17 cellular contexts compared by ENCODE assay signal in genomic region chr21:29943885-29944284, GRCh38. TPM values are rescaled to one million over a fixed set of nuclear protein-coding genes. Genes with fewer than 3 reads are reported as not detected.
DNase-seq lines count a peak whose midpoint lies in the region; ATAC-seq and TF ChIP-seq lines count a peak whose summit lies in the region.
"Had no signal": no experiment of that assay in that cellular context is flagged by ENCODE, and none has a peak within 500 bp of the region (broad histone marks: within the 10 kb centered on the region; RNA-seq: fewer than 3 reads in every experiment).

No MANE protein-coding gene starts in this region.

- no peak overlapping the region for H3K27ac Mint-ChIP-seq in activated CD8-positive, alpha-beta memory T cell treated with anti-CD3 and anti-CD28 coated beads, Interleukin-2, amount 10 ng/mL, durations not matched to agents 7 days and 5 days
- H3K27ac Mint-ChIP-seq: dendritic cell treated with granulocyte-macrophage colony-stimulating factor and Interleukin-4, amounts not matched to agents 40 ng/mL and 50 ng/mL, for 4 days; WTC11 had no signal

- no peak overlapping the region for H2AFZ ChIP-seq in GM23248

- no peaks in the 10 kb centered on the region for H3K9me2 ChIP-seq in GM23248 (ENCODE audit: insufficient read depth)

- H3K27ac ChIP-seq in left ventricle myocardium inferior (replicated peaks) = no peak overlapping the region
- no peak overlapping the region for H3K27ac ChIP-seq in GM23248
- H3K27ac ChIP-seq: prostate gland, vagina had no signal

- peaks cover 46% of the 10 kb centered on the region for H3K27me3 ChIP-seq in left ventricle myocardium inferior (ENCODE audit: low read depth)
- peaks cover 34% of the 10 kb centered on the region for H3K27me3 ChIP-seq in GM23248 (replicated peaks; ENCODE audit: insufficient read depth)
- H3K27me3 ChIP-seq: vagina had no signal

- WGBS in GM23248 (ENCODE audit: low coverage in 1 of 2, low lambda C conversion rate in 2 of 2, missing lambda C conversion rate in 2 of 2), 2 experiments = 42 to 58% methylated on average over 4 of the region's 4 CpGs

- no peaks in the 10 kb centered on the region for H3F3A ChIP-seq in GM23248 (ENCODE audit: insufficient read depth)

- CTCF ChIA-PET in activated CD8-positive, alpha-beta memory T cell treated with anti-CD3 and anti-CD28 coated beads, Interleukin-2, amount 10 ng/mL, durations not matched to agents 7 days and 5 days (lab: Charles Lee) = no interaction called here

- H3K4me3 ChIP-seq in left ventricle myocardium inferior (no peak overlapping the region), fibroblast of mammary gland (ENCODE audit: control insufficient read depth, low read depth, low read length) (no peak overlapping the region), GM23248 (no peak overlapping the region)
- H3K4me3 ChIP-seq: prostate gland, vagina had no signal

- no peak overlapping the region for H3K4me3 Mint-ChIP-seq in activated CD8-positive, alpha-beta memory T cell treated with anti-CD3 and anti-CD28 coated beads, Interleukin-2, amount 10 ng/mL, durations not matched to agents 7 days and 5 days
- H3K4me3 Mint-ChIP-seq: dendritic cell treated with granulocyte-macrophage colony-stimulating factor and Interleukin-4, amounts not matched to agents 40 ng/mL and 50 ng/mL, for 4 days; WTC11 had no signal

- H3K4me2 ChIP-seq in GM23248 (ENCODE audit: unreplicated experiment) = no peak overlapping the region

- H3K9me3 ChIP-seq in left ventricle myocardium inferior (replicated peaks) = no peaks in the 10 kb centered on the region
- H3K9me3 ChIP-seq in GM23248 (ENCODE audit: low read depth) = no peaks in the 10 kb centered on the region
- H3K9me3 ChIP-seq: prostate gland, vagina had no signal

- in situ Hi-C loops in SK-MEL-5 (cut with HindIII; ENCODE audit: low pct_unique_long_range_greater_than_20kb, low sequenced_read_pairs) (no loop called here), GM23248 (cut with MboI) (no loop called here)

- TF ChIP-seq CTCF in left ventricle myocardium inferior (IDR thresholded peaks at IDR 0.05; ENCODE audit: borderline replicate concordance) (peak; percentile 30), fibroblast of mammary gland (conservative IDR thresholded peaks at IDR 0.05; ENCODE audit: control insufficient read depth, insufficient read depth, low read depth, low read length) (peak; percentile 27)

- H3K9me3 Mint-ChIP-seq in activated CD8-positive, alpha-beta memory T cell treated with anti-CD3 and anti-CD28 coated beads, Interleukin-2, amount 10 ng/mL, durations not matched to agents 7 days and 5 days (ENCODE audit: low read depth) = peaks cover 6% of the 10 kb centered on the region
- H3K9me3 Mint-ChIP-seq: dendritic cell treated with granulocyte-macrophage colony-stimulating factor and Interleukin-4, amounts not matched to agents 40 ng/mL and 50 ng/mL, for 4 days; WTC11 had no signal

- peaks cover 3% of the 10 kb centered on the region for H3K36me3 Mint-ChIP-seq in activated CD8-positive, alpha-beta memory T cell treated with anti-CD3 and anti-CD28 coated beads, Interleukin-2, amount 10 ng/mL, durations not matched to agents 7 days and 5 days
- H3K36me3 Mint-ChIP-seq: WTC11 had no signal

- intact Hi-C loops in left ventricle myocardium inferior (cut with micrococcal nuclease) (no loop called here), left ventricle myocardium superior (cut with micrococcal nuclease) (no loop called here)

- no peaks in the 10 kb centered on the region for H4K20me1 ChIP-seq in GM23248 (ENCODE audit: insufficient read depth)

- DNase-seq in left ventricle myocardium inferior (no peak), left ventricle myocardium superior (no peak), SK-MEL-5 (ENCODE audit: low read depth, low spot score) (peak; percentile 41), fibroblast of mammary gland (ENCODE audit: low read depth) (peak; percentile 2), AG20443 (ENCODE audit: low spot score) (no peak), GM23248 (no peak)
- DNase-seq in activated CD8-positive, alpha-beta memory T cell treated with anti-CD3 and anti-CD28 coated beads, Interleukin-2, amount 10 ng/mL, durations not matched to agents 7 days and 5 days = no peak
- DNase-seq: activated effector memory CD4-positive, alpha-beta T cell treated with Interleukin-2 at 50 U/mL for 16 hours; Calu3; left cardiac atrium; NCI-H1105 had no signal

- H3K4me1 ChIP-seq in left ventricle myocardium inferior = peaks cover 9% of the 10 kb centered on the region
- H3K4me1 ChIP-seq in GM23248 (ENCODE audit: insufficient read depth) = no peaks in the 10 kb centered on the region
- H3K4me1 ChIP-seq: prostate gland, vagina had no signal

- H3K79me2 ChIP-seq in GM23248 (ENCODE audit: insufficient read depth) = no peaks in the 10 kb centered on the region

- H3K27me3 Mint-ChIP-seq in activated CD8-positive, alpha-beta memory T cell treated with anti-CD3 and anti-CD28 coated beads, Interleukin-2, amount 10 ng/mL, durations not matched to agents 7 days and 5 days = peaks cover 18% of the 10 kb centered on the region

- no peak for ATAC-seq in left ventricle myocardium superior
- no peak for ATAC-seq in activated CD8-positive, alpha-beta memory T cell treated with anti-CD3 and anti-CD28 coated beads, Interleukin-2, amount 10 ng/mL, durations not matched to agents 7 days and 5 days
- ATAC-seq in HG03432 (IDR thresholded peaks at IDR 0.05; ENCODE audit: unreplicated experiment) = no peak
- ATAC-seq: left cardiac atrium, WTC11 had no signal

- H3K36me3 ChIP-seq in left ventricle myocardium inferior (no peaks in the 10 kb centered on the region), GM23248 (ENCODE audit: low read depth) (no peaks in the 10 kb centered on the region)
- H3K36me3 ChIP-seq: prostate gland, vagina had no signal

- no peak overlapping the region for H3K9ac ChIP-seq in GM23248

- H3K4me1 Mint-ChIP-seq in activated CD8-positive, alpha-beta memory T cell treated with anti-CD3 and anti-CD28 coated beads, Interleukin-2, amount 10 ng/mL, durations not matched to agents 7 days and 5 days = no peaks in the 10 kb centered on the region

RNA-seq across cellular contexts. Expression of gene GRIK1, which starts 4.1 kb away (rescaled TPM):
- not detected for total RNA-seq in left ventricle myocardium inferior
- total RNA-seq in left ventricle myocardium superior = not detected
- total RNA-seq in SK-MEL-5 (2014; rRNA removed; shearing (Covaris generic)) = 0.05 and 0.11 TPM in 2 replicates
- 0.14 TPM in 1 of 2 replicates, not detected in the other for polyA plus RNA-seq in SK-MEL-5 (2015; cell fraction: cytosol; rRNA removed)
- 0.28 TPM in 1 of 2 replicates, not detected in the other for polyA plus RNA-seq in SK-MEL-5 (2015; cell fraction: nucleus; rRNA removed)
- not detected for total RNA-seq in activated CD8-positive, alpha-beta memory T cell treated with anti-CD3 and anti-CD28 coated beads, Interleukin-2, amount 10 ng/mL, durations not matched to agents 7 days and 5 days
- total RNA-seq in GM23248 (2014; rRNA removed; shearing (Covaris generic)) = not detected in 2 replicates
- polyA plus RNA-seq in GM23248 (2016; fragmentation: Nextera tagmentation; extraction: Ambion mirVana) = not detected in 2 replicates
- total RNA-seq: activated CD8-positive, alpha-beta memory T cell treated with anti-CD3 and anti-CD28 coated beads for 36 hours; Calu3; left cardiac atrium had no signal

Comparison
In these comparisons a context has a peak if more than half of its experiments do, and no peak if none do; other contexts are left out.
1. DNase-seq: peak in SK-MEL-5 (single experiment) and fibroblast of mammary gland (single experiment); none in left ventricle myocardium inferior (single experiment), left ventricle myocardium superior (single experiment), activated CD8-positive, alpha-beta memory T cell treated with anti-CD3 and anti-CD28 coated beads, Interleukin-2, amount 10 ng/mL, durations not matched to agents 7 days and 5 days (single experiment), AG20443 (single experiment) and GM23248 (single experiment).